8 cellular contexts compared by ENCODE assay signal in the genomic region with DNA sequence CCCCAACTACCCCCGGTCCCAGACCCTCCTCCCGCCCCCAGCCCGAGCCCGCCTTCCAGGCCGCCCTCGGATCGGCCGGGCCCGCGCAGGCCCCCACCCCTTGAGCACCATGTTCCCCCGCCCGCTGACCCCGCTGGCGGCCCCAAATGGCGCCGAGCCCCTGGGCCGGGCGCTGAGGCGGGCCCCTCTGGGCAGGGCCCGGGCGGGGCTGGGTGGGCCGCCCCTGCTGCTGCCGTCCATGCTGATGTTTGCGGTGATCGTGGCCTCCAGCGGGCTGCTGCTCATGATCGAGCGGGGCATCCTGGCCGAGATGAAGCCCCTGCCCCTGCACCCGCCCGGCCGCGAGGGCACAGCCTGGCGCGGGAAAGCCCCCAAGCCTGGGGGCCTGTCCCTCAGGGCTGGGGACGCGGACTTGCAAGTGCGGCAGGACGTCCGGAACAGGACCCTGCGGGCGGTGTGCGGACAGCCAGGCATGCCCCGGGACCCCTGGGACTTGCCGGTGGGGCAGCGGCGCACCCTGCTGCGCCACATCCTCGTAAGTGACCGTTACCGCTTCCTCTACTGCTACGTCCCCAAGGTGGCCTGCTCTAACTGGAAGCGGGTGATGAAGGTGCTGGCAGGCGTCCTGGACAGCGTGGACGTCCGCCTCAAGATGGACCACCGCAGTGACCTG. TPM values are rescaled to one million over a fixed set of nuclear protein-coding genes. Genes with fewer than 3 reads are reported as not detected.
DNase-seq lines count a peak whose midpoint lies in the region; ATAC-seq and TF ChIP-seq lines count a peak whose summit lies in the region.

No MANE protein-coding gene starts in this region.

- intact Hi-C loops in heart right ventricle (cut with DNase I), result no loop called here

- no peak for TF ChIP-seq CTCF in BE2C (IDR thresholded peaks at IDR 0.05; ENCODE audit: low read depth, low read length)
- TF ChIP-seq CTCF in heart right ventricle (IDR thresholded peaks at IDR 0.05), result no peak

- H3K27ac ChIP-seq in heart right ventricle, result peak overlapping the region; percentile 87 to 95 (median 92)

- WGBS in heart right ventricle, 2 donors, result 0 to 1% methylated on average over 41 to 58 of the region's 58 CpGs

- H3K4me1 ChIP-seq in BE2C (no peaks in the 10 kb centered on the region; the same call in 1 of the 2 replicates), heart right ventricle (peaks cover 6 to 26% (median 20%) of the 10 kb centered on the region in 9 donors)

- no peaks in the 10 kb centered on the region for H3K27me3 ChIP-seq in BE2C
- H3K27me3 ChIP-seq in heart right ventricle, result no peaks in the 10 kb centered on the region

- H3K9me3 ChIP-seq in BE2C (no peaks in the 10 kb centered on the region), heart right ventricle (no peaks in the 10 kb centered on the region)

- H3K4me3 ChIP-seq in BE2C (ENCODE audit: low read depth, low read length), result peak overlapping the region; percentile 88
- H3K4me3 ChIP-seq in heart right ventricle, result peak overlapping the region; percentile 79 to 100 (median 94)

- POLR2A ChIA-PET in HEK293T (lab: Yijun Ruan, JAX), result interaction anchor here (1.0 to 1.5 kb wide), 2 partner anchors 32 to 98 kb away, joined by 3 to 4 read pairs; partner anchors contain the start of gene RPUSD2

- CTCF ChIA-PET in HEK293T (lab: Yijun Ruan, JAX), result no interaction called here

- DNase-seq in BE2C (peak; percentile 39), HuH-7 (ENCODE audit: low spot score) (peak; percentile 47), heart right ventricle (peak; percentile 21 to 43), retina (peak; percentile 77), HEK293T (ENCODE audit: extremely low spot score) (no peak)
- peak; percentile 6 for DNase-seq in activated T-helper 9 cell treated with anti-CD3 and anti-CD28 coated beads, Interleukin-2, amount 50 U/mL, for 16 hours (ENCODE audit: low read depth)

- peaks cover 3% of the 10 kb centered on the region; the same call in 1 of the 2 replicates for H3K36me3 ChIP-seq in BE2C
- peaks cover 0 to 18% (median 0%) of the 10 kb centered on the region in 9 donors for H3K36me3 ChIP-seq in heart right ventricle

- ATAC-seq in GM19397 (IDR thresholded peaks at IDR 0.05; ENCODE audit: unreplicated experiment) (peak; percentile 43), heart right ventricle (peak; percentile 34 to 69 (median 51)), HG03342 (IDR thresholded peaks at IDR 0.05; ENCODE audit: unreplicated experiment) (no peak)

TF ChIP-seq in HEK293T, 16 proteins besides CTCF, POLR2A, EP300 and RAD21:
- TF ChIP-seq CTBP1 (IDR thresholded peaks at IDR 0.05; ENCODE audit: borderline replicate concordance), result no peak
- no peak for TF ChIP-seq FOXM1 (IDR thresholded peaks at IDR 0.05; ENCODE audit: borderline replicate concordance)
- TF ChIP-seq HDGF (IDR thresholded peaks at IDR 0.05; ENCODE audit: borderline replicate concordance), result no peak
- TF ChIP-seq TARDBP (IDR thresholded peaks at IDR 0.05), result no peak
- TF ChIP-seq SP1 (IDR thresholded peaks at IDR 0.05), result no peak
- TF ChIP-seq PKNOX1 (IDR thresholded peaks at IDR 0.05), result no peak
- TF ChIP-seq FOXA1 (IDR thresholded peaks at IDR 0.05), result no peak
TF ChIP-seq in HEK293T: peak in this region for 0.

RNA-seq across cellular contexts. Expression of gene CHST14, which starts 0.5 kb away (rescaled TPM):
- polyA plus RNA-seq in BE2C (2012; ENCODE audit: insufficient read depth, insufficient read length, low read depth), result 41.6 TPM
- 10 to 100 TPM in 2 of 10 donors, 1 to 10 TPM in 8; 5.7 to 11.5 (median 9.0) TPM for total RNA-seq in heart right ventricle
- 1 to 10 TPM; 5.3 to 8.8 TPM for polyA plus RNA-seq in heart right ventricle

RNA-seq across cellular contexts. Expression of gene BAHD1, which starts 30.5 kb away (rescaled TPM):
- polyA plus RNA-seq in BE2C (2012; ENCODE audit: insufficient read depth, insufficient read length, low read depth), result 50.6 TPM
- total RNA-seq in heart right ventricle, result 10 to 100 TPM; 12.1 to 17.8 (median 16.0) TPM
- 1 to 10 TPM; 8.9 to 9.7 TPM for polyA plus RNA-seq in heart right ventricle
